9 cellular contexts compared by ENCODE assay signal in genomic region chr3:180161770-180162169, GRCh38.
"Had no signal": no experiment of that assay in that cellular context is flagged by ENCODE, and none has a peak within 500 bp of the region (broad histone marks: within the 10 kb centered on the region; RNA-seq: fewer than 3 reads in every experiment).

No MANE protein-coding gene starts in this region.

- H3K9me3 ChIP-seq: HAP-1 had no signal

- H2AFZ ChIP-seq: GM23248, GM23338 had no signal

- DNase-seq: GM23248, GOT3, H7, H9, HCEC 1CT, HFFc6 had no signal

- H3K4me3 ChIP-seq: GM23248, GM23338, HAP-1 had no signal

- H3K36me3 ChIP-seq: HAP-1 had no signal

- H3K27ac ChIP-seq: GM23248 had no signal

- H3K4me1 ChIP-seq: HAP-1 had no signal

- H3K9ac ChIP-seq: GM23248 had no signal

- H3K4me2 ChIP-seq: GM23338 had no signal

- ATAC-seq: GM23338, HCT116 had no signal
